Comparison of ENCODE assay signal across 12 cellular contexts in genomic region chrX:111352424-111352823, GRCh38. TPM values are rescaled to one million over a fixed set of nuclear protein-coding genes. Genes with fewer than 3 reads are reported as not detected.
A peak's percentile ranks its signal among the peaks of the same experiment; 100 is the strongest.
DNase-seq lines count a peak whose midpoint lies in the region; ATAC-seq and TF ChIP-seq lines count a peak whose summit lies in the region.
"Had no signal": no experiment of that assay in that cellular context is flagged by ENCODE, and none has a peak within 500 bp of the region (broad histone marks: within the 10 kb centered on the region; RNA-seq: fewer than 3 reads in every experiment).

No MANE protein-coding gene starts in this region.

- DNase-seq in DMS79 treated with DMSO at 0.1 percent for 48 hours (lab: John Stamatoyannopoulos, UW), result peak; percentile 80
- DNase-seq in NCI-H2081 treated with DMSO at 0.1 percent for 48 hours (lab: John Stamatoyannopoulos, UW), result peak; percentile 66
- DNase-seq in choroid plexus epithelial cell (ENCODE audit: low read depth), result peak; percentile 15
- DNase-seq in H7, result no peak
- no peak for DNase-seq in KG1 (lab: John Stamatoyannopoulos, UW)
- DNase-seq in SW 1271 (lab: John Stamatoyannopoulos, UW), result no peak
- DNase-seq: activated CD8-positive, alpha-beta memory T cell treated with anti-CD3 and anti-CD28 coated beads for 24 hours; CD8-positive, alpha-beta memory T cell; stimulated activated CD8-positive, alpha-beta memory T cell treated with anti-CD3 and anti-CD28 coated beads, Interleukin-4, amount 100 ng/mL, for 48 hours had no signal

- H3K27me3 Mint-ChIP-seq in nephron (ENCODE audit: low read depth), result peaks cover 3% of the 10 kb centered on the region
- H3K27me3 Mint-ChIP-seq: central memory CD8-positive, alpha-beta T cell had no signal

- no peak for ATAC-seq in HG02884 (IDR thresholded peaks at IDR 0.05; ENCODE audit: unreplicated experiment)

- TF ChIP-seq CTCF in choroid plexus epithelial cell (conservative IDR thresholded peaks at IDR 0.05; ENCODE audit: low read depth, low read length) (no peak), nephron (IDR thresholded peaks at IDR 0.05; ENCODE audit: unreplicated experiment in 3 of 3) (no peak)

- peaks cover 2% of the 10 kb centered on the region for H3K9me3 Mint-ChIP-seq in nephron
- H3K9me3 Mint-ChIP-seq: CD8-positive, alpha-beta memory T cell had no signal

- H3K27ac Mint-ChIP-seq in nephron, result peak overlapping the region in 2 of 3 experiments; percentile 61 to 63

- no peak overlapping the region for H3K4me3 Mint-ChIP-seq in nephron
- H3K4me3 Mint-ChIP-seq: CD8-positive, alpha-beta memory T cell; central memory CD8-positive, alpha-beta T cell had no signal

- H3K36me3 Mint-ChIP-seq in nephron (ENCODE audit: low read depth), result peaks cover 4% of the 10 kb centered on the region
- H3K36me3 Mint-ChIP-seq: CD8-positive, alpha-beta memory T cell had no signal

- H3K4me3 ChIP-seq in choroid plexus epithelial cell (ENCODE audit: low read depth, low read length) (no peak overlapping the region), H7 (ENCODE audit: insufficient read depth, low read depth, low read length) (no peak overlapping the region)

- no peaks in the 10 kb centered on the region for H3K36me3 ChIP-seq in H7 (replicated peaks; ENCODE audit: control insufficient read depth, insufficient read depth, low read length)

- H3K4me1 Mint-ChIP-seq in nephron, result peaks cover 62% of the 10 kb centered on the region
- H3K4me1 Mint-ChIP-seq: CD8-positive, alpha-beta memory T cell; central memory CD8-positive, alpha-beta T cell had no signal

- no peaks in the 10 kb centered on the region for H3K27me3 ChIP-seq in H7 (ENCODE audit: control insufficient read depth, insufficient read depth, low read length)

RNA-seq across cellular contexts. Expression of gene DCX, which starts 59.6 kb away (rescaled TPM):
- total RNA-seq in H7 (2014; rRNA removed; shearing (Covaris generic)), result 1.4 and 2.1 TPM in 2 replicates
- total RNA-seq: CD8-positive, alpha-beta memory T cell had no signal

Comparison
In these comparisons a context has a peak if more than half of its experiments do, and no peak if none do; other contexts are left out.
1. DNase-seq: peak in DMS79 treated with DMSO at 0.1 percent for 48 hours (single experiment), NCI-H2081 treated with DMSO at 0.1 percent for 48 hours (single experiment) and choroid plexus epithelial cell (single experiment); none in H7 (single experiment), KG1 (single experiment) and SW 1271 (0 of 2).